ENCODE assay signal across 8 cellular contexts in genomic region chr10:63265646-63266207, GRCh38.
DNase-seq lines count a peak whose midpoint lies in the region; ATAC-seq, FAIRE-seq and TF ChIP-seq lines count a peak whose summit lies in the region.

No MANE protein-coding gene starts in this region.

- no peak for FAIRE-seq in GM12892 (lab: Jason Lieb, UNC)

- peak overlapping the region; percentile 98 for H3K4me3 Mint-ChIP-seq in stimulated activated naive CD8-positive, alpha-beta T cell treated with anti-CD3 and anti-CD28 coated beads, Interleukin-15, Interleukin-2, amounts not matched to agents 100 ng/mL and 50 ng/mL, for 24 hours
- H3K4me3 Mint-ChIP-seq in MCF 10A (ENCODE audit: unreplicated experiment), result peak overlapping the region; percentile 86
- H3K4me3 Mint-ChIP-seq in mesothelial cell of epicardium, result peak overlapping the region; percentile 87

- ATAC-seq in stimulated activated naive CD8-positive, alpha-beta T cell treated with anti-CD3 and anti-CD28 coated beads, Interleukin-15, Interleukin-2, amounts not matched to agents 100 U/mL and 50 U/mL, for 24 hours, result no peak
- ATAC-seq in GM21619 (IDR thresholded peaks at IDR 0.05; ENCODE audit: unreplicated experiment), result no peak

- TF ChIP-seq POLR2A in GM12892 (IDR thresholded peaks at IDR 0.05; ENCODE audit: low read depth, low read length), result no peak

- BruUV-seq in MCF 10A (replicated peaks; lab: Mats Ljungman, UMichigan), result TSS peak; percentile 72

- intact Hi-C loops in MCF 10A (cut with micrococcal nuclease), result loop anchor here (2.0 to 5.0 kb wide), 2 partner anchors 29 to 447 kb away; no protein-coding TSS in a partner anchor

- peaks cover 54% of the 10 kb centered on the region for H3K4me1 Mint-ChIP-seq in stimulated activated naive CD8-positive, alpha-beta T cell treated with anti-CD3 and anti-CD28 coated beads, Interleukin-15, Interleukin-2, amounts not matched to agents 100 ng/mL and 50 ng/mL, for 24 hours (ENCODE audit: low read depth)
- H3K4me1 Mint-ChIP-seq in MCF 10A (ENCODE audit: insufficient read depth, unreplicated experiment) (peaks cover 22% of the 10 kb centered on the region), mesothelial cell of epicardium (peaks cover 35% of the 10 kb centered on the region)

- H3K36me3 Mint-ChIP-seq in stimulated activated naive CD8-positive, alpha-beta T cell treated with anti-CD3 and anti-CD28 coated beads, Interleukin-15, Interleukin-2, amounts not matched to agents 100 ng/mL and 50 ng/mL, for 24 hours (ENCODE audit: low read depth), result peaks cover 14% of the 10 kb centered on the region
- peaks cover 26% of the 10 kb centered on the region for H3K36me3 Mint-ChIP-seq in MCF 10A (ENCODE audit: insufficient read depth, unreplicated experiment)
- peaks cover 13% of the 10 kb centered on the region for H3K36me3 Mint-ChIP-seq in mesothelial cell of epicardium

- POLR2A ChIA-PET in MCF 10A (lab: Yijun Ruan, JAX), result interaction anchor here (0.7 to 10.3 kb wide), 14 partner anchors 9 to 456 kb away, joined by 3 to 202 read pairs (median 24); partner anchors contain the start of genes JMJD1C and REEP3

- TF ChIP-seq CTCF in MCF 10A (IDR thresholded peaks at IDR 0.05; ENCODE audit: unreplicated experiment) (no peak), mesothelial cell of epicardium (IDR thresholded peaks at IDR 0.05; ENCODE audit: unreplicated experiment) (no peak)

- H3K9me3 Mint-ChIP-seq in stimulated activated naive CD8-positive, alpha-beta T cell treated with anti-CD3 and anti-CD28 coated beads, Interleukin-15, Interleukin-2, amounts not matched to agents 100 ng/mL and 50 ng/mL, for 24 hours, result no peaks in the 10 kb centered on the region
- H3K9me3 Mint-ChIP-seq in MCF 10A (ENCODE audit: unreplicated experiment), result no peaks in the 10 kb centered on the region
- no peaks in the 10 kb centered on the region for H3K9me3 Mint-ChIP-seq in mesothelial cell of epicardium

- no peaks in the 10 kb centered on the region for H3K27me3 Mint-ChIP-seq in stimulated activated naive CD8-positive, alpha-beta T cell treated with anti-CD3 and anti-CD28 coated beads, Interleukin-15, Interleukin-2, amounts not matched to agents 100 ng/mL and 50 ng/mL, for 24 hours
- H3K27me3 Mint-ChIP-seq in MCF 10A (ENCODE audit: insufficient read depth, unreplicated experiment), result no peaks in the 10 kb centered on the region
- H3K27me3 Mint-ChIP-seq in mesothelial cell of epicardium (ENCODE audit: low read depth), result no peaks in the 10 kb centered on the region

- CTCF ChIA-PET in MCF 10A (lab: Yijun Ruan, JAX), result interaction anchor here (0.6 to 1.0 kb wide), 2 partner anchors 99 to 1015 kb away, joined by 4 read pairs; no protein-coding TSS in a partner anchor

- no peak for DNase-seq in stimulated activated naive CD8-positive, alpha-beta T cell treated with anti-CD3 and anti-CD28 coated beads, Interleukin-15, Interleukin-2, amounts not matched to agents 100 U/mL and 50 U/mL, for 24 hours
- no peak for DNase-seq in MCF 10A (ENCODE audit: unreplicated experiment)
- no peak for DNase-seq in mesothelial cell of epicardium (ENCODE audit: low spot score in 2 of 2, unreplicated experiment in 2 of 2)
- DNase-seq in iPS-NIHi11 (ENCODE audit: low spot score), result no peak
- DNase-seq in NCI-H187 (lab: John Stamatoyannopoulos, UW), result no peak
- DNase-seq in GM12892 (ENCODE audit: insufficient read length), result no peak

- H3K27ac Mint-ChIP-seq in stimulated activated naive CD8-positive, alpha-beta T cell treated with anti-CD3 and anti-CD28 coated beads, Interleukin-15, Interleukin-2, amounts not matched to agents 100 ng/mL and 50 ng/mL, for 24 hours, result peak overlapping the region; percentile 100
- H3K27ac Mint-ChIP-seq in MCF 10A (ENCODE audit: low read depth, unreplicated experiment), result peak overlapping the region; percentile 96
- peak overlapping the region; percentile 99 for H3K27ac Mint-ChIP-seq in mesothelial cell of epicardium
